1 cellular context compared by ENCODE assay signal in the genomic region with DNA sequence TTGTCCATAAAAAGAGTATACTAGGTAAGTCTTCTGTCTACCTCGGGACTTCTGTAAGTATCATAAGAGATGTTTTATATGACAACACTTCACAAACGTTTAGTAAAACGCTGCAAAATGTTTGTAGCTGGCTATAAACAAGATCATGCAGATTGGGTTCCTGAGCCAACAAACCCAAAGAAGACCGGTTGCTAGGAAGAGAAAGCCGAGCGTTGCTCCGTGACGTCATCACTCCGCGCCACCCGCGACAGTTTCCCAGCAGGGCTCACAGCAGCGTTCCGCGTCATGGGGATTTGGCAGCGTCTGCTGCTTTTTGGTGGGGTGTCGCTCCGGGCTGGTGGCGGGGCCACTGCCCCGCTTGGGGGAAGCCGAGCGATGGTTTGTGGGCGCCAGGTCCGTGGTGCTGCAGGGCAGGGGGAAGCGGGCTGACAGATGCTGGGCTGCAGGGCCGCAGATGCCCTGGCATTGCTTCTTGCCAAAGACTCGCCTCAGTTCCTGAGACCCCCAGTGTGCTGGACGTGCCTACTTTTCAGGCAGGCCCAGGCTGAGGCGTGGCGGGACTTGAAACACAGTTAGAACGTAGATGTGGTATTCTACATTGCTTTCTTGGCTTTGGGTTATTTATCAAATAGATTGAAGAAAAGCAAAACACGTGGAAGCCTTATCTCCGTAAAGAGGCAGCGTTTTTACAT.
TF ChIP-seq lines count a peak whose summit lies in the region.

A gene with protein sequence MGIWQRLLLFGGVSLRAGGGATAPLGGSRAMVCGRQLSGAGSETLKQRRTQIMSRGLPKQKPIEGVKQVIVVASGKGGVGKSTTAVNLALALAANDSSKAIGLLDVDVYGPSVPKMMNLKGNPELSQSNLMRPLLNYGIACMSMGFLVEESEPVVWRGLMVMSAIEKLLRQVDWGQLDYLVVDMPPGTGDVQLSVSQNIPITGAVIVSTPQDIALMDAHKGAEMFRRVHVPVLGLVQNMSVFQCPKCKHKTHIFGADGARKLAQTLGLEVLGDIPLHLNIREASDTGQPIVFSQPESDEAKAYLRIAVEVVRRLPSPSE (plus strand): TSS at position 250 of the 692 bp plus-strand sequence. CDS start 36 bp downstream, at position 286.

TF ChIP-seq in HepG2, 621 proteins besides CTCF, POLR2A, EP300 and RAD21 (continued from another document and continues in another):
- no peak; the same call in 1 of the 2 replicates for TF ChIP-seq ATAD3A (CRISPR knock-in tag; IDR thresholded peaks at IDR 0.05)
- TF ChIP-seq ZNF34 (CRISPR knock-in tag; IDR thresholded peaks at IDR 0.05; ENCODE audit: borderline replicate concordance) = peak; percentile 85; the same call in 1 of the 2 replicates
- TF ChIP-seq ZSCAN31 (CRISPR knock-in tag; IDR thresholded peaks at IDR 0.05; ENCODE audit: low read depth) = peak; percentile 98
- peak; percentile 98 for TF ChIP-seq ZNF33B (CRISPR knock-in tag; IDR thresholded peaks at IDR 0.05)
- peak; percentile 97 for TF ChIP-seq ZNF331 (CRISPR knock-in tag; IDR thresholded peaks at IDR 0.05)
- TF ChIP-seq, protein P1, sequence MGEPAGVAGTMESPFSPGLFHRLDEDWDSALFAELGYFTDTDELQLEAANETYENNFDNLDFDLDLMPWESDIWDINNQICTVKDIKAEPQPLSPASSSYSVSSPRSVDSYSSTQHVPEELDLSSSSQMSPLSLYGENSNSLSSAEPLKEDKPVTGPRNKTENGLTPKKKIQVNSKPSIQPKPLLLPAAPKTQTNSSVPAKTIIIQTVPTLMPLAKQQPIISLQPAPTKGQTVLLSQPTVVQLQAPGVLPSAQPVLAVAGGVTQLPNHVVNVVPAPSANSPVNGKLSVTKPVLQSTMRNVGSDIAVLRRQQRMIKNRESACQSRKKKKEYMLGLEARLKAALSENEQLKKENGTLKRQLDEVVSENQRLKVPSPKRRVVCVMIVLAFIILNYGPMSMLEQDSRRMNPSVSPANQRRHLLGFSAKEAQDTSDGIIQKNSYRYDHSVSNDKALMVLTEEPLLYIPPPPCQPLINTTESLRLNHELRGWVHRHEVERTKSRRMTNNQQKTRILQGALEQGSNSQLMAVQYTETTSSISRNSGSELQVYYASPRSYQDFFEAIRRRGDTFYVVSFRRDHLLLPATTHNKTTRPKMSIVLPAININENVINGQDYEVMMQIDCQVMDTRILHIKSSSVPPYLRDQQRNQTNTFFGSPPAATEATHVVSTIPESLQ (CRISPR knock-in tag; conservative IDR thresholded peaks at IDR 0.05) = peak; percentile 75; the same call in 1 of the 2 replicates
- TF ChIP-seq FOXO1 (CRISPR knock-in tag; IDR thresholded peaks at IDR 0.05) = peak; percentile 87; the same call in 1 of the 2 replicates
- TF ChIP-seq NFYB (CRISPR knock-in tag; IDR thresholded peaks at IDR 0.05) = peak; percentile 65
- TF ChIP-seq HHEX (CRISPR knock-in tag; IDR thresholded peaks at IDR 0.05) = no peak; the same call in 1 of the 2 replicates
- peak; percentile 25; the same call in 1 of the 2 replicates for TF ChIP-seq NR1H2 (CRISPR knock-in tag; IDR thresholded peaks at IDR 0.05; ENCODE audit: borderline replicate concordance, low read depth)
- peak; percentile 97 for TF ChIP-seq ARHGAP35 (CRISPR knock-in tag; IDR thresholded peaks at IDR 0.05; ENCODE audit: borderline replicate concordance)
- TF ChIP-seq CBX1 (IDR thresholded peaks at IDR 0.05; ENCODE audit: low read depth) = peak; percentile 98
- peak; percentile 90 for TF ChIP-seq CBFB (CRISPR knock-in tag; IDR thresholded peaks at IDR 0.05)
- TF ChIP-seq MIXL1 (CRISPR knock-in tag; IDR thresholded peaks at IDR 0.05) = peak; percentile 96
- TF ChIP-seq, protein P2, sequence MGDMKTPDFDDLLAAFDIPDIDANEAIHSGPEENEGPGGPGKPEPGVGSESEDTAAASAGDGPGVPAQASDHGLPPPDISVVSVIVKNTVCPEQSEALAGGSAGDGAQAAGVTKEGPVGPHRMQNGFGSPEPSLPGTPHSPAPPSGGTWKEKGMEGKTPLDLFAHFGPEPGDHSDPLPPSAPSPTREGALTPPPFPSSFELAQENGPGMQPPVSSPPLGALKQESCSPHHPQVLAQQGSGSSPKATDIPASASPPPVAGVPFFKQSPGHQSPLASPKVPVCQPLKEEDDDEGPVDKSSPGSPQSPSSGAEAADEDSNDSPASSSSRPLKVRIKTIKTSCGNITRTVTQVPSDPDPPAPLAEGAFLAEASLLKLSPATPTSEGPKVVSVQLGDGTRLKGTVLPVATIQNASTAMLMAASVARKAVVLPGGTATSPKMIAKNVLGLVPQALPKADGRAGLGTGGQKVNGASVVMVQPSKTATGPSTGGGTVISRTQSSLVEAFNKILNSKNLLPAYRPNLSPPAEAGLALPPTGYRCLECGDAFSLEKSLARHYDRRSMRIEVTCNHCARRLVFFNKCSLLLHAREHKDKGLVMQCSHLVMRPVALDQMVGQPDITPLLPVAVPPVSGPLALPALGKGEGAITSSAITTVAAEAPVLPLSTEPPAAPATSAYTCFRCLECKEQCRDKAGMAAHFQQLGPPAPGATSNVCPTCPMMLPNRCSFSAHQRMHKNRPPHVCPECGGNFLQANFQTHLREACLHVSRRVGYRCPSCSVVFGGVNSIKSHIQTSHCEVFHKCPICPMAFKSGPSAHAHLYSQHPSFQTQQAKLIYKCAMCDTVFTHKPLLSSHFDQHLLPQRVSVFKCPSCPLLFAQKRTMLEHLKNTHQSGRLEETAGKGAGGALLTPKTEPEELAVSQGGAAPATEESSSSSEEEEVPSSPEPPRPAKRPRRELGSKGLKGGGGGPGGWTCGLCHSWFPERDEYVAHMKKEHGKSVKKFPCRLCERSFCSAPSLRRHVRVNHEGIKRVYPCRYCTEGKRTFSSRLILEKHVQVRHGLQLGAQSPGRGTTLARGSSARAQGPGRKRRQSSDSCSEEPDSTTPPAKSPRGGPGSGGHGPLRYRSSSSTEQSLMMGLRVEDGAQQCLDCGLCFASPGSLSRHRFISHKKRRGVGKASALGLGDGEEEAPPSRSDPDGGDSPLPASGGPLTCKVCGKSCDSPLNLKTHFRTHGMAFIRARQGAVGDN (CRISPR knock-in tag; IDR thresholded peaks at IDR 0.05) = peak; percentile 97
- TF ChIP-seq ELF4 (CRISPR knock-in tag; IDR thresholded peaks at IDR 0.05; ENCODE audit: borderline replicate concordance) = peak; percentile 36; the same call in 1 of the 2 replicates
- no peak; the same call in none of the 2 replicates for TF ChIP-seq ZNF510 (CRISPR knock-in tag; IDR thresholded peaks at IDR 0.05; ENCODE audit: low read depth)
- no peak for TF ChIP-seq ARNT (IDR thresholded peaks at IDR 0.05)
- TF ChIP-seq FOXA3 (CRISPR knock-in tag; IDR thresholded peaks at IDR 0.05) = peak; percentile 89
- TF ChIP-seq BRCA1 (CRISPR knock-in tag; IDR thresholded peaks at IDR 0.05) = no peak; the same call in 1 of the 2 replicates
- TF ChIP-seq KDM5B (CRISPR knock-in tag; IDR thresholded peaks at IDR 0.05; ENCODE audit: borderline replicate concordance) = peak; percentile 99
- TF ChIP-seq, protein P3, sequence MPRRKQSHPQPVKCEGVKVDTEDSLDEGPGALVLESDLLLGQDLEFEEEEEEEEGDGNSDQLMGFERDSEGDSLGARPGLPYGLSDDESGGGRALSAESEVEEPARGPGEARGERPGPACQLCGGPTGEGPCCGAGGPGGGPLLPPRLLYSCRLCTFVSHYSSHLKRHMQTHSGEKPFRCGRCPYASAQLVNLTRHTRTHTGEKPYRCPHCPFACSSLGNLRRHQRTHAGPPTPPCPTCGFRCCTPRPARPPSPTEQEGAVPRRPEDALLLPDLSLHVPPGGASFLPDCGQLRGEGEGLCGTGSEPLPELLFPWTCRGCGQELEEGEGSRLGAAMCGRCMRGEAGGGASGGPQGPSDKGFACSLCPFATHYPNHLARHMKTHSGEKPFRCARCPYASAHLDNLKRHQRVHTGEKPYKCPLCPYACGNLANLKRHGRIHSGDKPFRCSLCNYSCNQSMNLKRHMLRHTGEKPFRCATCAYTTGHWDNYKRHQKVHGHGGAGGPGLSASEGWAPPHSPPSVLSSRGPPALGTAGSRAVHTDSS (CRISPR knock-in tag; conservative IDR thresholded peaks at IDR 0.05) = no peak; the same call in 1 of the 2 replicates
- peak; percentile 97 for TF ChIP-seq MXD4 (CRISPR knock-in tag; IDR thresholded peaks at IDR 0.05)
- peak; percentile 83 for TF ChIP-seq NR2C2 (CRISPR knock-in tag; IDR thresholded peaks at IDR 0.05; ENCODE audit: borderline replicate concordance)
- no peak for TF ChIP-seq ZNF460 (CRISPR knock-in tag; IDR thresholded peaks at IDR 0.05; ENCODE audit: borderline replicate concordance)
- TF ChIP-seq ZFP62 (CRISPR knock-in tag; IDR thresholded peaks at IDR 0.05) = no peak; the same call in 1 of the 2 replicates
- TF ChIP-seq, protein P4, sequence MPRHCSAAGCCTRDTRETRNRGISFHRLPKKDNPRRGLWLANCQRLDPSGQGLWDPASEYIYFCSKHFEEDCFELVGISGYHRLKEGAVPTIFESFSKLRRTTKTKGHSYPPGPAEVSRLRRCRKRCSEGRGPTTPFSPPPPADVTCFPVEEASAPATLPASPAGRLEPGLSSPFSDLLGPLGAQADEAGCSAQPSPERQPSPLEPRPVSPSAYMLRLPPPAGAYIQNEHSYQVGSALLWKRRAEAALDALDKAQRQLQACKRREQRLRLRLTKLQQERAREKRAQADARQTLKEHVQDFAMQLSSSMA (CRISPR knock-in tag; IDR thresholded peaks at IDR 0.05) = peak; percentile 31; the same call in 1 of the 2 replicates
- TF ChIP-seq, protein P5, sequence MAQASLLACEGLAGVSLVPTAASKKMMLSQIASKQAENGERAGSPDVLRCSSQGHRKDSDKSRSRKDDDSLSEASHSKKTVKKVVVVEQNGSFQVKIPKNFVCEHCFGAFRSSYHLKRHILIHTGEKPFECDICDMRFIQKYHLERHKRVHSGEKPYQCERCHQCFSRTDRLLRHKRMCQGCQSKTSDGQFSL (CRISPR knock-in tag; IDR thresholded peaks at IDR 0.05) = no peak
- peak; percentile 40; the same call in 1 of the 2 replicates for TF ChIP-seq ZNF761 (CRISPR knock-in tag; conservative IDR thresholded peaks at IDR 0.05)
- TF ChIP-seq ZNF350 (CRISPR knock-in tag; IDR thresholded peaks at IDR 0.05; ENCODE audit: borderline replicate concordance, low read depth) = peak; percentile 99
- TF ChIP-seq HES4 (CRISPR knock-in tag; IDR thresholded peaks at IDR 0.05; ENCODE audit: borderline replicate concordance) = peak; percentile 91; the same call in 1 of the 2 replicates
- TF ChIP-seq GPN1 (CRISPR knock-in tag; IDR thresholded peaks at IDR 0.05; ENCODE audit: borderline replicate concordance) = peak; percentile 94
- TF ChIP-seq, protein P6, sequence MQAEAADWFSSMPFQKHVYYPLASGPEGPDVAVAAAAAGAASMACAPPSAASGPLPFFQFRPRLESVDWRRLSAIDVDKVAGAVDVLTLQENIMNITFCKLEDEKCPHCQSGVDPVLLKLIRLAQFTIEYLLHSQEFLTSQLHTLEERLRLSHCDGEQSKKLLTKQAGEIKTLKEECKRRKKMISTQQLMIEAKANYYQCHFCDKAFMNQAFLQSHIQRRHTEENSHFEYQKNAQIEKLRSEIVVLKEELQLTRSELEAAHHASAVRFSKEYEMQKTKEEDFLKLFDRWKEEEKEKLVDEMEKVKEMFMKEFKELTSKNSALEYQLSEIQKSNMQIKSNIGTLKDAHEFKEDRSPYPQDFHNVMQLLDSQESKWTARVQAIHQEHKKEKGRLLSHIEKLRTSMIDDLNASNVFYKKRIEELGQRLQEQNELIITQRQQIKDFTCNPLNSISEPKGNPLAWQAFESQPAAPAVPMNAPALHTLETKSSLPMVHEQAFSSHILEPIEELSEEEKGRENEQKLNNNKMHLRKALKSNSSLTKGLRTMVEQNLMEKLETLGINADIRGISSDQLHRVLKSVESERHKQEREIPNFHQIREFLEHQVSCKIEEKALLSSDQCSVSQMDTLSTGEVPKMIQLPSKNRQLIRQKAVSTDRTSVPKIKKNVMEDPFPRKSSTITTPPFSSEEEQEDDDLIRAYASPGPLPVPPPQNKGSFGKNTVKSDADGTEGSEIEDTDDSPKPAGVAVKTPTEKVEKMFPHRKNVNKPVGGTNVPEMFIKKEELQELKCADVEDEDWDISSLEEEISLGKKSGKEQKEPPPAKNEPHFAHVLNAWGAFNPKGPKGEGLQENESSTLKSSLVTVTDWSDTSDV (CRISPR knock-in tag; IDR thresholded peaks at IDR 0.05) = peak; percentile 98; the same call in 1 of the 2 replicates
- TF ChIP-seq, protein P7, sequence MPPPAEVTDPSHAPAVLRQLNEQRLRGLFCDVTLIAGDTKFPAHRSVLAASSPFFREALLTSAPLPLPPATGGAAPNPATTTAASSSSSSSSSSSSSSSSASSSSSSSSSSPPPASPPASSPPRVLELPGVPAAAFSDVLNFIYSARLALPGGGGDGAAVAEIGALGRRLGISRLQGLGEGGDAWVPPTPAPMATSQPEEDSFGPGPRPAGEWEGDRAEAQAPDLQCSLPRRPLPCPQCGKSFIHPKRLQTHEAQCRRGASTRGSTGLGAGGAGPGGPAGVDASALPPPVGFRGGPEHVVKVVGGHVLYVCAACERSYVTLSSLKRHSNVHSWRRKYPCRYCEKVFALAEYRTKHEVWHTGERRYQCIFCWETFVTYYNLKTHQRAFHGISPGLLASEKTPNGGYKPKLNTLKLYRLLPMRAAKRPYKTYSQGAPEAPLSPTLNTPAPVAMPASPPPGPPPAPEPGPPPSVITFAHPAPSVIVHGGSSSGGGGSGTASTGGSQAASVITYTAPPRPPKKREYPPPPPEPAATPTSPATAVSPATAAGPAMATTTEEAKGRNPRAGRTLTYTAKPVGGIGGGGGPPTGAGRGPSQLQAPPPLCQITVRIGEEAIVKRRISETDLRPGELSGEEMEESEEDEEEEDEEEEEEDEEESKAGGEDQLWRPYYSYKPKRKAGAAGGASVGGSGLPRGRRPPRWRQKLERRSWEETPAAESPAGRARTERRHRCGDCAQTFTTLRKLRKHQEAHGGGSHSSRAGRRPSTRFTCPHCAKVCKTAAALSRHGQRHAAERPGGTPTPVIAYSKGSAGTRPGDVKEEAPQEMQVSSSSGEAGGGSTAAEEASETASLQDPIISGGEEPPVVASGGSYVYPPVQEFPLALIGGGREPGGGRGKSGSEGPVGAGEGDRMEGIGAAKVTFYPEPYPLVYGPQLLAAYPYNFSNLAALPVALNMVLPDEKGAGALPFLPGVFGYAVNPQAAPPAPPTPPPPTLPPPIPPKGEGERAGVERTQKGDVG (CRISPR knock-in tag; IDR thresholded peaks at IDR 0.05; ENCODE audit: borderline replicate concordance) = no peak; the same call in 1 of the 2 replicates
- TF ChIP-seq RFX5 (IDR thresholded peaks at IDR 0.05; ENCODE audit: low read depth, low read length) = peak; percentile 99
- TF ChIP-seq ZNF296 (CRISPR knock-in tag; conservative IDR thresholded peaks at IDR 0.05) = no peak
- peak; percentile 99; the same call in 1 of the 2 replicates for TF ChIP-seq NFKB2 (CRISPR knock-in tag; IDR thresholded peaks at IDR 0.05; ENCODE audit: borderline replicate concordance)
- TF ChIP-seq, protein P8, sequence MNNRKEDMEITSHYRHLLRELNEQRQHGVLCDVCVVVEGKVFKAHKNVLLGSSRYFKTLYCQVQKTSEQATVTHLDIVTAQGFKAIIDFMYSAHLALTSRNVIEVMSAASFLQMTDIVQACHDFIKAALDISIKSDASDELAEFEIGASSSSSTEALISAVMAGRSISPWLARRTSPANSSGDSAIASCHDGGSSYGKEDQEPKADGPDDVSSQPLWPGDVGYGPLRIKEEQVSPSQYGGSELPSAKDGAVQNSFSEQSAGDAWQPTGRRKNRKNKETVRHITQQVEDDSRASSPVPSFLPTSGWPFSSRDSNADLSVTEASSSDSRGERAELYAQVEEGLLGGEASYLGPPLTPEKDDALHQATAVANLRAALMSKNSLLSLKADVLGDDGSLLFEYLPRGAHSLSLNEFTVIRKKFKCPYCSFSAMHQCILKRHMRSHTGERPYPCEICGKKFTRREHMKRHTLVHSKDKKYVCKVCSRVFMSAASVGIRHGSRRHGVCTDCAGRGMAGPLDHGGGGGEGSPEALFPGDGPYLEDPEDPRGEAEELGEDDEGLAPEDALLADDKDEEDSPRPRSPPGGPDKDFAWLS (CRISPR knock-in tag; IDR thresholded peaks at IDR 0.05; ENCODE audit: borderline replicate concordance) = no peak
- TF ChIP-seq ZNF720 (CRISPR knock-in tag; IDR thresholded peaks at IDR 0.05) = no peak
